24 cellular contexts compared by ENCODE assay signal in the genomic region with DNA sequence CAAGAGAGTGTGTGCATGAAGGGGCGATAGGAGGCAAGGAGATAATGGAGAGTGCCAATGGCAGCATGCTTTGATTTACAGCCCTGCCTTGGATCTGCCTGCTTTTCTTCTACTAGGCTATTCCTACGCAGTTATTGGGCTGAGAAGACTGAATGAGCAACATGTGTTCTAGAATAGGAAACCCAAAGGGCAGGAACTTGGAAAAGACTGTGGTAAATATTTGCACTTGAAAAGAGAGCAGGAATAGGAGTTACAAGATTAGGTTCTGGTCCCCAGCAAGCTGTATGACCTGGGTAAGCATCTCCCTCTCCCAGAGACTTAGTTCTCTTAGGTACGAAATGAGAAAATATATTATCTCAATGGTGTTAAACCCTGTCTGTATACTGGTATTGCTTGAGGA.
"Had no signal": no experiment of that assay in that cellular context is flagged by ENCODE, and none has a peak within 500 bp of the region (broad histone marks: within the 10 kb centered on the region; RNA-seq: fewer than 3 reads in every experiment).

No MANE protein-coding gene starts in this region.

- H3K9ac ChIP-seq: neural progenitor cell had no signal

- H3K27me3 ChIP-seq: neural progenitor cell, ovary, right lobe of liver, sigmoid colon, stomach, thyroid gland, tibial nerve, upper lobe of left lung, vagina had no signal

- H3K27ac ChIP-seq: neural progenitor cell, ovary, prostate gland, right lobe of liver, sigmoid colon, stomach, thoracic aorta, thyroid gland, tibial nerve, upper lobe of left lung, vagina had no signal

- H3K36me3 ChIP-seq: neural progenitor cell, ovary, prostate gland, right lobe of liver, sigmoid colon, stomach, thoracic aorta, thyroid gland, tibial nerve, upper lobe of left lung, vagina had no signal

- H3K4me2 ChIP-seq: neural progenitor cell had no signal

- H3K4me1 ChIP-seq: neural progenitor cell, prostate gland, right lobe of liver, sigmoid colon, thyroid gland, tibial nerve, upper lobe of left lung, vagina had no signal

- ATAC-seq: naive thymus-derived CD4-positive, alpha-beta T cell; natural killer cell; right cardiac atrium; right lobe of liver; stimulated activated effector memory CD8-positive, alpha-beta T cell treated with anti-CD3 and anti-CD28 coated beads, Interleukin-12 subunit alpha, Interleukin-12 subunit beta, amount 100 ng/mL, for 72 hours; stimulated activated naive B cell treated with anti-CD40 and anti-IgM and Interleukin-4, amounts not matched to agents 10 μg/mL and 1 μg/mL and 100 μg/mL, for 72 hours had no signal

- H3K9me3 ChIP-seq: ovary, prostate gland, right lobe of liver, thoracic aorta, thyroid gland, tibial nerve, upper lobe of left lung, vagina had no signal

- DNase-seq: naive thymus-derived CD4-positive, alpha-beta T cell; natural killer cell; occipital lobe; ovary; right cardiac atrium; right lobe of liver; sigmoid colon; small intestine; stimulated activated CD4-positive, alpha-beta T cell treated with anti-CD3 and anti-CD28 coated beads, Interleukin-15, amount 100 ng/mL, for 24 hours; stimulated activated CD4-positive, alpha-beta T cell treated with anti-CD3 and anti-CD28 coated beads, Interleukin-2, amount 100 ng/mL, for 24 hours; stimulated activated CD4-positive, alpha-beta T cell treated with anti-CD3 and anti-CD28 coated beads, Interleukin-2, amount 100 ng/mL, for 48 hours; stimulated activated CD4-positive, alpha-beta T cell treated with anti-CD3 and anti-CD28 coated beads, Interleukin-4, amount 100 ng/mL, for 24 hours; stimulated activated naive B cell treated with anti-CD40 and anti-IgM and Interleukin-4, amounts not matched to agents 10 μg/mL and 1 μg/mL and 100 μg/mL, for 72 hours; stimulated activated naive CD4-positive, alpha-beta T cell treated with Interleukin-2 at 50 U/mL for 16 hours; stomach; thyroid gland; trophoblast cell; upper lobe of left lung had no signal

- H3K4me3 ChIP-seq: neural progenitor cell, ovary, prostate gland, right lobe of liver, sigmoid colon, stomach, thoracic aorta, thyroid gland, tibial nerve, upper lobe of left lung, vagina had no signal
